ENCODE assay signal across 19 cellular contexts in the genomic region with DNA sequence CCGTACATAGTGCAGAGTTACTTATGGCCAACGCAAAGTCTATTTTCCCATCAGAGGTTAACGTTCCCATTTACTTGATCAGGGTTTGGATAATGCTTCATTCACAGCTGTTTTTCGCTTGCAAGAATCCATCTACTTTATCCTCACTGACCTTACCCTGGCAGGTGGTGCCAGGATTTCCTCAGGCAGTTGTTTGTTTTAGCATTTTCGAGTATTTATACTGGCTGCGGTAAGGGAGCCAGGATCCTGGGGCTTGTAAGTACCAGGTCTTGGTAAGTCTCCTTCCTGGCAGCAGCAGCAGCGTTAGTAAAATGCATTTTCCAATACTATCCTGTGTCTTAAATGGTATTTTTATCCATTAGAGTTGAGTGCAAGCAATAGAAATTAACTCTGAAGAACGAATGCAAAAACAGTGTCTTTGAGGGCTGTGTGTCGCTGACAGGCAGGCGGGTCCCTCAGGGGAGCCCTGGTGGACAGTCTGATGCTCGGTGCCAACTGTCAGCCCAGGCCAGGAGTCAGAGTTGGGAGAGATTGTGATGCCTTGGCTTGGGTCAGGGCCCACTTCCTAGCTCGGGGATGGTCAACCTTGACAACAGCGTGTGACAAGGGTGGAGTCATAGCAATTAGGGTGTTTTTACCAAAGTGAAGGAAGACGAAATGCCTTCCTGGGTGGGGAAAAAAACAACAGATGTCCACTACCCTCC.
DNase-seq lines count a peak whose midpoint lies in the region; ATAC-seq and TF ChIP-seq lines count a peak whose summit lies in the region.
"Had no signal": no experiment of that assay in that cellular context is flagged by ENCODE, and none has a peak within 500 bp of the region (broad histone marks: within the 10 kb centered on the region; RNA-seq: fewer than 3 reads in every experiment).

No MANE protein-coding gene starts in this region.

- H3K9me3 Mint-ChIP-seq in glutamatergic neuron (ENCODE audit: unreplicated experiment), result peaks cover 8% of the 10 kb centered on the region
- H3K9me3 Mint-ChIP-seq: CD8-positive, alpha-beta memory T cell; central memory CD8-positive, alpha-beta T cell; GM23338 had no signal

- intact Hi-C loops in right cardiac atrium (cut with DNase I), result no loop called here

- H3K4me1 ChIP-seq in right cardiac atrium (ENCODE audit: control insufficient read depth, insufficient read depth, low read length), result no peaks in the 10 kb centered on the region

- H3K27me3 Mint-ChIP-seq in glutamatergic neuron (ENCODE audit: unreplicated experiment), result peaks cover 15% of the 10 kb centered on the region

- H3K27ac Mint-ChIP-seq in glutamatergic neuron (ENCODE audit: unreplicated experiment), result peak overlapping the region; percentile 69
- H3K27ac Mint-ChIP-seq: activated naive CD8-positive, alpha-beta T cell; CD8-positive, alpha-beta memory T cell; GM23338; naive thymus-derived CD8-positive, alpha-beta T cell had no signal

- 69% methylated on average over 14 of the region's 14 CpGs for WGBS in right cardiac atrium

- no peak for TF ChIP-seq CTCF in glutamatergic neuron (IDR thresholded peaks at IDR 0.05; ENCODE audit: partially characterized antibody, unreplicated experiment)

- ATAC-seq in right cardiac atrium, result no peak
- ATAC-seq: GM23338; heart right ventricle; naive thymus-derived CD8-positive, alpha-beta T cell had no signal

- no peak overlapping the region for H3K4me3 ChIP-seq in right cardiac atrium (ENCODE audit: low read length)
- H3K4me3 ChIP-seq: GM23338, heart right ventricle had no signal

- H3K4me1 Mint-ChIP-seq in glutamatergic neuron (ENCODE audit: low read depth, unreplicated experiment), result peaks cover 28% of the 10 kb centered on the region
- H3K4me1 Mint-ChIP-seq: CD8-positive, alpha-beta memory T cell; central memory CD8-positive, alpha-beta T cell; naive thymus-derived CD8-positive, alpha-beta T cell had no signal

- no peak overlapping the region for H3K27ac ChIP-seq in right cardiac atrium (ENCODE audit: low read length)
- H3K27ac ChIP-seq: heart right ventricle had no signal

- H3K9me3 ChIP-seq in right cardiac atrium (ENCODE audit: control insufficient read depth, low read length), result no peaks in the 10 kb centered on the region
- H3K9me3 ChIP-seq: heart right ventricle had no signal

- H3K27me3 ChIP-seq in right cardiac atrium (ENCODE audit: control insufficient read depth, insufficient read depth), result no peaks in the 10 kb centered on the region
- H3K27me3 ChIP-seq: heart right ventricle had no signal

- no peaks in the 10 kb centered on the region for H3K36me3 Mint-ChIP-seq in glutamatergic neuron (ENCODE audit: unreplicated experiment)
- H3K36me3 Mint-ChIP-seq: activated naive CD8-positive, alpha-beta T cell; CD8-positive, alpha-beta memory T cell; naive thymus-derived CD8-positive, alpha-beta T cell had no signal

- DNase-seq in NCI-H2081 (lab: John Stamatoyannopoulos, UW) (peak; percentile 35 to 77), NCI-H2081 treated with DMSO at 0.1 percent for 48 hours (lab: John Stamatoyannopoulos, UW) (no peak), NCI-H82 (lab: John Stamatoyannopoulos, UW) (peak; percentile 78), glutamatergic neuron (peak; percentile 69), medulla oblongata (ENCODE audit: extremely low spot score) (no peak), CD1c-positive myeloid dendritic cell (ENCODE audit: extremely low spot score) (no peak), inferior parietal cortex (ENCODE audit: extremely low spot score) (no peak), right cardiac atrium (no peak)
- DNase-seq: 8988T; activated CD4-positive, alpha-beta T cell treated with anti-CD3 and anti-CD28 coated beads for 1 hour; CD8-positive, alpha-beta memory T cell; heart right ventricle; naive thymus-derived CD8-positive, alpha-beta T cell; NCI-H446; stimulated activated naive CD4-positive, alpha-beta T cell treated with Interleukin-2 at 50 U/mL for 16 hours; T-helper 1 cell had no signal

- peak overlapping the region; percentile 12 for H3K4me3 Mint-ChIP-seq in glutamatergic neuron (ENCODE audit: unreplicated experiment)
- H3K4me3 Mint-ChIP-seq: activated naive CD8-positive, alpha-beta T cell; CD8-positive, alpha-beta memory T cell; central memory CD8-positive, alpha-beta T cell; GM23338; naive thymus-derived CD8-positive, alpha-beta T cell had no signal

Comparison
In these comparisons a context has a peak if more than half of its experiments do, and no peak if none do; other contexts are left out.
1. DNase-seq: peak in NCI-H2081 (2 of 2), NCI-H82 (single experiment) and glutamatergic neuron (single experiment); none in NCI-H2081 treated with DMSO at 0.1 percent for 48 hours (single experiment), medulla oblongata (single experiment), CD1c-positive myeloid dendritic cell (single experiment), inferior parietal cortex (single experiment) and right cardiac atrium (0 of 3).